ENCODE assay signal across 1 cellular context in genomic region chr18:5600376-5601071, GRCh38.
TF ChIP-seq lines count a peak whose summit lies in the region.

No MANE protein-coding gene starts in this region.

TF ChIP-seq in H1, 55 proteins besides CTCF, POLR2A, EP300 and RAD21 (continued from another document):
- TF ChIP-seq BCL11A (IDR thresholded peaks at IDR 0.05; ENCODE audit: low read depth in 2 of 2, low read length in 2 of 2): no peak
